13 cellular contexts compared by ENCODE assay signal in the genomic region with DNA sequence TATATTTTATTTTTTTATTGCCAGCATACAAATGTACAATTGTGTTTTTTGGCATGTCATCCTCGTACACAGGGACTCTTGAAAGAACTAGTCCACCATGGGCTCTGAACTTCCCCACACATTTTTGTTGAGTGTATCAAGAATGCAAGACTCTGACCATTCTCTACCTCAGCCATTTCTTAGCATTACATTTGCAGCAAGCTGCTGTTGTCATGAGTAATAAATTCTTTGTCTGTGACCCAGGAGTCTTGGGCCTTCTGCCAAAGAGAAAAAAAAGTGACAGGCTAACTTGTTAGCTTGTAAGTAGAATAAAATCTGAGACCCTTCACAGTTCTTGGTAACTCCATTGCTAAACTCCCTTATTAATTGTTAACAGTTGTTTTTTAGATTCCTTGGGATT.
DNase-seq lines count a peak whose midpoint lies in the region; ATAC-seq and TF ChIP-seq lines count a peak whose summit lies in the region.
"Had no signal": no experiment of that assay in that cellular context is flagged by ENCODE, and none has a peak within 500 bp of the region (broad histone marks: within the 10 kb centered on the region; RNA-seq: fewer than 3 reads in every experiment).

No MANE protein-coding gene starts in this region.

- DNase-seq in COR-L47 (lab: John Stamatoyannopoulos, UW) = peak; percentile 19
- peak; percentile 59 for DNase-seq in LNCaP clone FGC (ENCODE audit: low read depth)
- DNase-seq in mammary epithelial cell = peak; percentile 87
- DNase-seq in left kidney (ENCODE audit: low read depth, low spot score) = peak; percentile 86
- DNase-seq in activated T-cell treated with anti-CD3 and anti-CD28 coated beads, Interleukin-2, amount 50 U/mL, for 1 hour = no peak
- no peak for DNase-seq in superior temporal gyrus (ENCODE audit: extremely low spot score)
- no peak for DNase-seq in NCI-H2171 (lab: John Stamatoyannopoulos, UW)
- DNase-seq: CD4-positive, CD25-positive, alpha-beta regulatory T cell; central memory CD4-positive, alpha-beta T cell; heart right ventricle; NK-92 treated with Interleukin-12 subunit alpha and Interleukin-12 subunit beta, amount 100 ng/mL, for 24 hours; stimulated activated CD4-positive, alpha-beta T cell treated with anti-CD3 and anti-CD28 coated beads, Interleukin-2, amount 100 ng/mL, for 24 hours had no signal

- TF ChIP-seq CTCF in LNCaP clone FGC (IDR thresholded peaks at IDR 0.05; ENCODE audit: control insufficient read depth, extremely low read depth, insufficient read depth) (no peak), mammary epithelial cell (conservative IDR thresholded peaks at IDR 0.05 in 1 of 2, IDR thresholded peaks at IDR 0.05 in 1 of 2; ENCODE audit: extremely low read depth in 1 of 2, insufficient read depth in 1 of 2, low read depth in 1 of 2, low read length in 2 of 2) (no peak)

- no peaks in the 10 kb centered on the region for H3K27me3 ChIP-seq in mammary epithelial cell (ENCODE audit: insufficient read depth, low read length)
- H3K27me3 ChIP-seq: heart right ventricle had no signal

- no peaks in the 10 kb centered on the region for H3K4me1 ChIP-seq in mammary epithelial cell (ENCODE audit: insufficient read depth, low read length)
- H3K4me1 ChIP-seq: heart right ventricle had no signal

- BruUV-seq in mammary epithelial cell (replicated peaks; lab: Mats Ljungman, UMichigan) = no TSS peak

- no peak for ATAC-seq in HG03354 (IDR thresholded peaks at IDR 0.05; ENCODE audit: poor library complexity, severe bottlenecking, unreplicated experiment)
- ATAC-seq: heart right ventricle had no signal

- CTCF ChIA-PET in mammary epithelial cell (lab: Charles Lee; ENCODE audit: low non-redundant PET) = interaction anchor here (0.8 to 1.0 kb wide), 2 partner anchors 450 to 497 kb away, joined by 3 to 8 read pairs; no protein-coding TSS in a partner anchor

- no peaks in the 10 kb centered on the region for H3K79me2 ChIP-seq in mammary epithelial cell (ENCODE audit: insufficient read depth, low read length)

- dilution Hi-C loops in mammary epithelial cell (cut with HindIII; ENCODE audit: low sequenced_read_pairs) = no loop called here

- H4K20me1 ChIP-seq in mammary epithelial cell (ENCODE audit: insufficient read depth, low read length) = no peaks in the 10 kb centered on the region

- peak overlapping the region; percentile 39 for H3K27ac ChIP-seq in mammary epithelial cell (ENCODE audit: insufficient read depth, low read depth, low read length)
- H3K27ac ChIP-seq: heart right ventricle had no signal

- in situ Hi-C loops in mammary epithelial cell (cut with MboI; ENCODE audit: low sequenced_read_pairs in 2 of 2) = no loop called here

- H3K4me3 ChIP-seq in LNCaP clone FGC (ENCODE audit: low read depth, low read length) (no peak overlapping the region), mammary epithelial cell (replicated peaks in 1 of 3; ENCODE audit: insufficient read depth in 1 of 3, low read depth in 2 of 3, low read length in 3 of 3) (no peak overlapping the region)
- H3K4me3 ChIP-seq: heart right ventricle had no signal

- intact Hi-C loops in mammary epithelial cell (cut with micrococcal nuclease) = loop anchor here (1.0 to 10.0 kb wide), 8 partner anchors 105 to 1088 kb away; no protein-coding TSS in a partner anchor

- peak overlapping the region; percentile 22 for H3K4me2 ChIP-seq in mammary epithelial cell (ENCODE audit: insufficient read depth, low read depth, low read length)

- no peak overlapping the region for H2AFZ ChIP-seq in mammary epithelial cell (ENCODE audit: low read depth, low read length)

- no peak overlapping the region for H3K9ac ChIP-seq in mammary epithelial cell (ENCODE audit: insufficient read depth, low read length)

- H3K9me3 ChIP-seq in mammary epithelial cell (replicated peaks; ENCODE audit: insufficient read depth, low read length) = no peaks in the 10 kb centered on the region
- H3K9me3 ChIP-seq: heart right ventricle had no signal

- no peaks in the 10 kb centered on the region for H3K36me3 ChIP-seq in mammary epithelial cell (ENCODE audit: insufficient read depth, low read length)
- H3K36me3 ChIP-seq: heart right ventricle had no signal

- 8% methylated on average over 1 of the region's 1 CpG for WGBS in mammary epithelial cell (ENCODE audit: low coverage, missing lambda C conversion rate)

Comparison
In these comparisons a context has a peak if more than half of its experiments do, and no peak if none do; other contexts are left out.
1. DNase-seq: peak in COR-L47 (single experiment), LNCaP clone FGC (single experiment), mammary epithelial cell (single experiment) and left kidney (single experiment); none in activated T-cell treated with anti-CD3 and anti-CD28 coated beads, Interleukin-2, amount 50 U/mL, for 1 hour (single experiment), superior temporal gyrus (single experiment) and NCI-H2171 (single experiment).